Comparison of ENCODE assay signal across 10 cellular contexts in the genomic region with DNA sequence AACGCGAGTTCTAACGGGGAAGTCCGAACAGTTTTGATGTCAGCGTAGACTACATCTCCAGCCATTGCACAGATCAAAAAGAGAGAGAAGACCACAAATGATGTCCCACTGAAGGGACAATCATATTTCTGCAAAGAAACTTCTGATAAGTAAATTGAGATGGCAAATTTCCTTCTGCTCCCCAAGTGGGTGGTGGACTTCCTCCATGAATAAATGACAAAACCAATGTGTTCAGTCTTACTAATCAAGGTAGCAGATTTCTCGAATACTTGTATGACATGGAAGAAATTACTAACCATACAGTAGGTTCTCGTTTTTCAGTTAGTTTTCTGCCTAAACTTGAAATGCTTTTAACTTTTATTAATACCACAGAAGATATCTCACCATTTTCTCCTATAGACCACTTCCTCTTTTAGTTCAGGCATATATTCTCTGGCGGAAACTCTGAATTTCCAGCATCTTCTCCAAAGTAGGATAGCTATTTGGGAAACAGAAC. TPM values are rescaled to one million over a fixed set of nuclear protein-coding genes. Genes with fewer than 3 reads are reported as not detected.
DNase-seq lines count a peak whose midpoint lies in the region; ATAC-seq and TF ChIP-seq lines count a peak whose summit lies in the region.
"Had no signal": no experiment of that assay in that cellular context is flagged by ENCODE, and none has a peak within 500 bp of the region (broad histone marks: within the 10 kb centered on the region; RNA-seq: fewer than 3 reads in every experiment).

A gene (minus strand): TSS at position 132 of the 496 bp plus-strand sequence.

- no peaks in the 10 kb centered on the region for H3K36me3 Mint-ChIP-seq in endodermal cell (ENCODE audit: low read depth)

- H3K27me3 Mint-ChIP-seq in endodermal cell (ENCODE audit: insufficient read depth) = no peaks in the 10 kb centered on the region

- H3F3A ChIP-seq in OCI-LY1 (ENCODE audit: insufficient read depth, low read length) = peaks cover 4% of the 10 kb centered on the region; the same call in 1 of the 2 replicates

- H3K79me2 ChIP-seq in OCI-LY1 (ENCODE audit: insufficient read depth, low read length) = peaks cover 45% of the 10 kb centered on the region
- H3K79me2 ChIP-seq: parathyroid adenoma had no signal

- H4K20me1 ChIP-seq in OCI-LY1 (ENCODE audit: insufficient read depth, low read length) = no peaks in the 10 kb centered on the region

- H3K9me3 ChIP-seq in OCI-LY1 (ENCODE audit: low read length) (no peaks in the 10 kb centered on the region), MG63 (no peaks in the 10 kb centered on the region), endodermal cell (ENCODE audit: control insufficient read depth, low read length) (no peaks in the 10 kb centered on the region)

- peaks cover 77% of the 10 kb centered on the region for H3K4me1 ChIP-seq in OCI-LY1 (ENCODE audit: insufficient read depth, low read length, severe bottlenecking)
- H3K4me1 ChIP-seq in endodermal cell (ENCODE audit: control insufficient read depth, insufficient read depth, low read length) = no peaks in the 10 kb centered on the region
- H3K4me1 ChIP-seq: parathyroid adenoma had no signal

- in situ Hi-C loops in GM13977 (cut with MboI; ENCODE audit: low pct_unique_long_range_greater_than_20kb, low sequenced_read_pairs, unreplicated experiment) = loop anchor here (10.0 kb wide), 1 partner anchor 88 kb away; no protein-coding TSS in a partner anchor

- no peak within 1 kb of the TSS for H3K4me3 Mint-ChIP-seq in endodermal cell

- peak within 1 kb of the TSS; percentile 77 for H3K4me2 ChIP-seq in OCI-LY1 (ENCODE audit: low read length)

- H2AFZ ChIP-seq in OCI-LY1 (ENCODE audit: low read length) = no peak within 1 kb of the TSS
- H2AFZ ChIP-seq: parathyroid adenoma had no signal

- H3K27me3 ChIP-seq in OCI-LY1 (ENCODE audit: insufficient read depth, low read length) (no peaks in the 10 kb centered on the region), MG63 (no peaks in the 10 kb centered on the region), endodermal cell (ENCODE audit: control insufficient read depth, insufficient read depth, low read length, poor library complexity, severe bottlenecking) (no peaks in the 10 kb centered on the region)

- H3K27ac Mint-ChIP-seq in endodermal cell = no peak within 1 kb of the TSS

- H3K27ac ChIP-seq in OCI-LY1 (ENCODE audit: low read depth, low read length, poor library complexity, severe bottlenecking) = peak within 1 kb of the TSS; percentile 92
- H3K27ac ChIP-seq in endodermal cell (ENCODE audit: low read depth, low read length) = no peak within 1 kb of the TSS
- H3K27ac ChIP-seq: parathyroid adenoma had no signal

- TF ChIP-seq CTCF in GM13977 (IDR thresholded peaks at IDR 0.05; ENCODE audit: extremely low read depth, insufficient read depth, missing control alignments) = no peak
- no peak for TF ChIP-seq CTCF in OCI-LY1 (IDR thresholded peaks at IDR 0.05; ENCODE audit: low read length)
- TF ChIP-seq CTCF in endodermal cell (conservative IDR thresholded peaks at IDR 0.05) = no peak

- H3K36me3 ChIP-seq in OCI-LY1 (ENCODE audit: insufficient read depth, low read length) (no peaks in the 10 kb centered on the region), MG63 (no peaks in the 10 kb centered on the region), endodermal cell (ENCODE audit: control insufficient read depth, insufficient read depth, low read length) (no peaks in the 10 kb centered on the region)

- H3K9me2 ChIP-seq in OCI-LY1 (ENCODE audit: low read depth, low read length) = no peaks in the 10 kb centered on the region

- no peaks in the 10 kb centered on the region for H3K9me3 Mint-ChIP-seq in endodermal cell

- H3K4me1 Mint-ChIP-seq in endodermal cell = no peaks in the 10 kb centered on the region

- peak within 1 kb of the TSS; percentile 71 for H3K4me3 ChIP-seq in OCI-LY1 (ENCODE audit: low read depth, low read length, poor library complexity, severe bottlenecking)
- no peak within 1 kb of the TSS for H3K4me3 ChIP-seq in MG63
- no peak within 1 kb of the TSS for H3K4me3 ChIP-seq in endodermal cell (ENCODE audit: low read length)

- DNase-seq in GM13977 (ENCODE audit: low spot score) = peak; percentile 50
- DNase-seq in medulla oblongata (ENCODE audit: extremely low spot score) = peak; percentile 35
- DNase-seq in MG63 = no peak
- no peak for DNase-seq in NCI-H2196 (lab: John Stamatoyannopoulos, UW; ENCODE audit: unreplicated experiment)
- DNase-seq in epidermal melanocyte (ENCODE audit: insufficient read length, low spot score) = no peak
- no peak for DNase-seq in endodermal cell

- 80 to 81% methylated on average over 8 of the region's 8 CpGs for WGBS in endodermal cell (ENCODE audit: insufficient coverage in 1 of 2, insufficient read length in 1 of 2), 2 experiments

- ATAC-seq in GM21723 (IDR thresholded peaks at IDR 0.05; ENCODE audit: unreplicated experiment) = peak; percentile 42

- H3K9ac ChIP-seq in OCI-LY1 (ENCODE audit: low read length) (peak within 1 kb of the TSS; percentile 85), endodermal cell (ENCODE audit: extremely low read depth, low read length, poor library complexity, severe bottlenecking) (no peak within 1 kb of the TSS)
- H3K9ac ChIP-seq: parathyroid adenoma had no signal

RNA-seq across cellular contexts. Expression of the gene that starts here (rescaled TPM):
- total RNA-seq in MG63 (2014; rRNA removed; shearing (Covaris generic); ENCODE audit: low replicate concordance) = not detected in 2 replicates
- total RNA-seq in endodermal cell = not detected
- polyA plus RNA-seq in endodermal cell (2013, experiment 1 of 2) = not detected
- polyA plus RNA-seq in endodermal cell (2013, experiment 2 of 2) = not detected
- total RNA-seq: SK-MEL-5 had no signal

Comparison
In these comparisons a context has a peak if more than half of its experiments do, and no peak if none do; other contexts are left out.
1. DNase-seq: peak in GM13977 (single experiment) and medulla oblongata (single experiment); none in MG63 (single experiment), NCI-H2196 (single experiment), epidermal melanocyte (single experiment) and endodermal cell (single experiment).